ENCODE assay signal across 1 cellular context in genomic region chr15:52288986-52289385, GRCh38.
TF ChIP-seq lines count a peak whose summit lies in the region.

No MANE protein-coding gene starts in this region.

TF ChIP-seq in GM23338, 12 proteins besides CTCF, POLR2A, EP300 and RAD21 (continued from another document):
- TF ChIP-seq REST (IDR thresholded peaks at IDR 0.05; ENCODE audit: unreplicated experiment) = no peak
- no peak for TF ChIP-seq ZNF462 (CRISPR knock-in tag; IDR thresholded peaks at IDR 0.05)
- TF ChIP-seq NANOG (IDR thresholded peaks at IDR 0.05; ENCODE audit: borderline replicate concordance) = no peak
- no peak for TF ChIP-seq CREB1 (CRISPR knock-in tag; IDR thresholded peaks at IDR 0.05; ENCODE audit: low read depth)
- no peak for TF ChIP-seq EZH2phosphoT487 (IDR thresholded peaks at IDR 0.05; ENCODE audit: unreplicated experiment)
